In the genomic region with DNA sequence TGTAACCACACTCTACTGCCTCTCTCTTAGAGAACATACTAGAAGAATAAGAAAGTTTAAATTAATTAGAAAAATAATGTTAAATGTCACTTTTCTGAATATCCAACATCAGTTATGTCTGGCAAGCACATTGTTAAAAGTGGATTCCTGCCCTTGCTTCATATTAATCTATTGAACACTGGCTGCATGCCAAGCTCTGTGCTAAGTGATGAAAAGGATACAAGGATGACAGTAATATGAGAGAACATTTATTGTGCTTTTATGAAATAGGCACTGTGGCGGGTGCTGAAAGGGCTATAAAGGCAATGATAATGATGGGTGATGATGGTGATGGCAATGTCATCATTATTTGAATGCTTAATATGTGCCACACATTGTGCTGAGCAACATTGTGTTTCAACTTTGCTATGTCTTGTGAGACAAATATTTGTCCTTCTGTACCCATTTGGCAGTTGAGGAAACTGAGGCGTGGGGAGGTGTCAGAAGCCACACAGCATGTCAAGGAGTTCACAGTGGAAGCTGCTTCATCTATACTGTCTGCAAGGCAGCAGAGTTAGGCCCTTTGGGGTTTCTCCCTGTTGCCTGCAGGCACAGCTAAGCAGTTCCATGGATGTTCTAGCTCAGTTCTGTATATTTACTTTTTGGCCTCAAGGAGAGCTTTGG, we compare ENCODE assay signal across 19 cellular contexts.
DNase-seq lines count a peak whose midpoint lies in the region.
"Had no signal": no experiment of that assay in that cellular context is flagged by ENCODE, and none has a peak within 500 bp of the region (broad histone marks: within the 10 kb centered on the region; RNA-seq: fewer than 3 reads in every experiment).

No MANE protein-coding gene starts in this region.

- DNase-seq in NCI-H1436 (lab: John Stamatoyannopoulos, UW) (peak; percentile 24), NCI-H1436 treated with DMSO at 0.1 percent for 48 hours (lab: John Stamatoyannopoulos, UW) (no peak), NCI-H2029 treated with DMSO at 0.1 percent for 48 hours (lab: John Stamatoyannopoulos, UW) (peak; percentile 39), SHP77 (lab: John Stamatoyannopoulos, UW) (peak; percentile 12 to 44), lung microvascular endothelial cell (ENCODE audit: low read depth in 2 of 2) (peak; percentile 41 to 74), GM19238 (ENCODE audit: insufficient read length, low spot score) (no peak), kidney glomerular epithelial cell (lab: John Stamatoyannopoulos, UW) (no peak), DMS 273 treated with DMSO at 0.1 percent for 48 hours (lab: John Stamatoyannopoulos, UW) (no peak)
- DNase-seq: 8988T; activated CD4-positive, alpha-beta T cell treated with anti-CD3 and anti-CD28 coated beads, Interleukin-2, amount 50 U/mL, for 1 hour; AML-193; CD8-positive, alpha-beta memory T cell; central memory CD4-positive, alpha-beta T cell; EL; NCI-H1930; nephron progenitor cell; pancreas; Peyer's patch; stimulated activated CD4-positive, alpha-beta T cell treated with anti-CD3 and anti-CD28 coated beads, Interleukin-4, amount 100 ng/mL, for 4 hours had no signal

Comparison
In these comparisons a context has a peak if more than half of its experiments do, and no peak if none do; other contexts are left out.
1. DNase-seq: peak in NCI-H1436 (single experiment), NCI-H2029 treated with DMSO at 0.1 percent for 48 hours (single experiment), SHP77 (2 of 2) and lung microvascular endothelial cell (2 of 2); none in NCI-H1436 treated with DMSO at 0.1 percent for 48 hours (single experiment), GM19238 (single experiment), kidney glomerular epithelial cell (single experiment) and DMS 273 treated with DMSO at 0.1 percent for 48 hours (single experiment).